26 cellular contexts compared by ENCODE assay signal in the genomic region with DNA sequence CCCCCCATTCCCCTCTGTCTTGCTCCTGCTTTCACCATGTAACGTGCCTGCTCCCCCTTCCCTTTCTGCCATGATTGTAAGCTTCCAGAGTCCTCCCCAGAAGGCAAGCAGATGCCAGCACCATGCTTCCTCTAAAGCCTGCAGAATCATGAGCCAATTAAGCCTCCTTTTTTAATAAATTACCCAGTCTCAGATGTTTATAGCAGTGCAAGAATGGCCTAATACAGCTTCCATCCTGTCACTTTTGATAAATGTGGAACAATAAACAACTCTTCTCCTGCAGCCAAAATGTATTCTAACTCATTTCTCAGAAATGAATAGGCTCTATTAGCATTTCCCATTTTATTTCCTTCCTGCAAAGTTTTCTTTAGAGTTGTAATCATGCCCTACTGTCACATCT.
"Had no signal": no experiment of that assay in that cellular context is flagged by ENCODE, and none has a peak within 500 bp of the region (broad histone marks: within the 10 kb centered on the region; RNA-seq: fewer than 3 reads in every experiment).

No MANE protein-coding gene starts in this region.

- H3K4me1 Mint-ChIP-seq: immature natural killer cell had no signal

- H3K27ac ChIP-seq: colonic mucosa, left ventricle myocardium inferior, right atrium auricular region, suprapubic skin, transverse colon, uterus, VCaP had no signal

- DNase-seq: activated CD8-positive, alpha-beta memory T cell treated with anti-CD3 and anti-CD28 coated beads, Interleukin-2, amount 50 U/mL, for 4 hours; activated effector memory CD4-positive, alpha-beta T cell treated with Interleukin-2 at 50 U/mL for 16 hours; activated naive CD8-positive, alpha-beta T cell treated with anti-CD3 and anti-CD28 coated beads, Interleukin-2, amount 10 ng/mL, durations not matched to agents 7 days and 5 days; caudate nucleus; colonic mucosa; erythroblast; immature natural killer cell; left ventricle myocardium inferior; mammary epithelial cell; midbrain; nephron progenitor cell; nucleus accumbens; stimulated activated CD4-positive, alpha-beta T cell treated with anti-CD3 and anti-CD28 coated beads, Interleukin-12 subunit alpha, Interleukin-12 subunit beta, amount 100 ng/mL, for 4 hours; stimulated activated CD4-positive, alpha-beta T cell treated with anti-CD3 and anti-CD28 coated beads, Interleukin-1b, Interleukin-23, amount 100 ng/mL, for 48 hours; stimulated activated CD8-positive, alpha-beta memory T cell treated with anti-CD3 and anti-CD28 coated beads, Interleukin-4, amount 100 ng/mL, for 48 hours; stimulated activated naive CD8-positive, alpha-beta T cell treated with anti-CD3 and anti-CD28 coated beads, Interleukin-15, Interleukin-2, amounts not matched to agents 100 U/mL and 50 U/mL, for 24 hours; SW 1271; T-helper 2 cell; transverse colon; uterus had no signal

- H3K27me3 ChIP-seq: colonic mucosa, right atrium auricular region, suprapubic skin, transverse colon, uterus had no signal

- H3K27ac Mint-ChIP-seq: brain, immature natural killer cell, nephron progenitor cell, progenitor cell of endocrine pancreas had no signal

- H3K36me3 Mint-ChIP-seq: activated naive CD8-positive, alpha-beta T cell treated with anti-CD3 and anti-CD28 coated beads, Interleukin-2, amount 10 ng/mL, durations not matched to agents 7 days and 5 days; brain had no signal

- H3K4me1 ChIP-seq: colonic mucosa, left ventricle myocardium inferior, right atrium auricular region, suprapubic skin, transverse colon, uterus had no signal

- H3K4me3 ChIP-seq: colonic mucosa, left ventricle myocardium inferior, right atrium auricular region, suprapubic skin, transverse colon, uterus had no signal

- H3K36me3 ChIP-seq: colonic mucosa, left ventricle myocardium inferior, right atrium auricular region, suprapubic skin, transverse colon, uterus had no signal

- H3K4me3 Mint-ChIP-seq: activated naive CD8-positive, alpha-beta T cell treated with anti-CD3 and anti-CD28 coated beads, Interleukin-2, amount 10 ng/mL, durations not matched to agents 7 days and 5 days; brain; immature natural killer cell; nephron progenitor cell had no signal

- FAIRE-seq: endometrium had no signal

- H3K9me3 ChIP-seq: colonic mucosa, suprapubic skin, transverse colon, uterus had no signal
